ENCODE assay signal across 19 cellular contexts in the genomic region with DNA sequence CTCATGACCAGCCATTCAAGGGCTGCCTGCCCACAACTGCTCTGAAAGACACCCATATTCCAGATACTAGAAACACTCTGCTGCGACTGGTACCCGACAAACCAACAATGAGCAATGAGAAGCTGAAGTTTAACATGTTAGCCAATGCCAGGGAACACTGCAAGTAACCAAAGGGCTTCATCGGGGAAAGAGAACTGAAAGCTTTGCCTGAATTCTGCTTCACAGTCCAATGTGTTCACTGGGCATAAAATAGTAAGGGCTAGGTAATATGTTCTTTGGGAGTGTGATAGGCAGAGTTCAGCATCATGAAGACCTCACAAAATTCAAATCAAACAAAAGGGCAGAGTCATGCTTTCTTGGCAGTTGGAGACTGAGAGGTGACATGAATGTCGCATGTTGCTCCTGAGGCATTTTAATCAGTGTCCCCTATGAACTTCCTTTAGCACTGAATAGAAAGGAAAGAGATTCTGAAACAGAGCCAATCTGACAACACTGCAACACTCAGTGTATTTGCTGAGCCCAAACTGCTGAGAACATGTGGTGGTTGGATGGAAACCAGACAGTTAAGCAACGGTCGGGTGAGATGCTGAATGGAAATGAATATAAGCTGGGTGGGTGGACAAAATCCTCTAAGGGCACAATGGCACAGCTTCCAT.
A peak's percentile ranks its signal among the peaks of the same experiment; 100 is the strongest.
DNase-seq lines count a peak whose midpoint lies in the region; ATAC-seq and TF ChIP-seq lines count a peak whose summit lies in the region.
"Had no signal": no experiment of that assay in that cellular context is flagged by ENCODE, and none has a peak within 500 bp of the region (broad histone marks: within the 10 kb centered on the region; RNA-seq: fewer than 3 reads in every experiment).

No MANE protein-coding gene starts in this region.

- H3K27me3 Mint-ChIP-seq in nephron (ENCODE audit: low read depth), result no peaks in the 10 kb centered on the region
- H3K27me3 Mint-ChIP-seq in natural killer cell treated with Interleukin-12 subunit alpha and Interleukin-12 subunit beta and Interleukin-15 and Interleukin-18, amount 100 ng/mL, for 72 hours, result peaks cover 0 to 14% of the 10 kb centered on the region in 2 donors

- intact Hi-C loops in breast epithelium (cut with DNase I; ENCODE audit: low total_unique reads), result no loop called here

- no peaks in the 10 kb centered on the region for H3K27me3 ChIP-seq in breast epithelium
- H3K27me3 ChIP-seq: ovary had no signal

- peak overlapping the region; percentile 76 for H3K27ac ChIP-seq in C4-2B
- no peak overlapping the region for H3K27ac ChIP-seq in breast epithelium
- H3K27ac ChIP-seq: ovary had no signal

- peaks cover 63% of the 10 kb centered on the region for H3K4me1 Mint-ChIP-seq in nephron
- H3K4me1 Mint-ChIP-seq in natural killer cell treated with Interleukin-12 subunit alpha and Interleukin-12 subunit beta and Interleukin-15 and Interleukin-18, amount 100 ng/mL, for 72 hours (ENCODE audit: low read depth in 2 of 2), result peaks cover 4 to 5% of the 10 kb centered on the region in 2 donors

- no peak for ATAC-seq in GM21367 (IDR thresholded peaks at IDR 0.05; ENCODE audit: unreplicated experiment)
- no peak for ATAC-seq in natural killer cell treated with Interleukin-12 subunit alpha and Interleukin-12 subunit beta and Interleukin-15 and Interleukin-18, amount 100 ng/mL, for 72 hours
- ATAC-seq in HG03460 (IDR thresholded peaks at IDR 0.05; ENCODE audit: unreplicated experiment), result no peak
- ATAC-seq: stimulated activated naive CD8-positive, alpha-beta T cell treated with anti-CD3 and anti-CD28 coated beads, Interleukin-15, Interleukin-2, amounts not matched to agents 100 U/mL and 50 U/mL, for 24 hours had no signal

- H3K9me3 Mint-ChIP-seq in nephron, result no peaks in the 10 kb centered on the region
- no peaks in the 10 kb centered on the region for H3K9me3 Mint-ChIP-seq in natural killer cell treated with Interleukin-12 subunit alpha and Interleukin-12 subunit beta and Interleukin-15 and Interleukin-18, amount 100 ng/mL, for 72 hours

- H3K4me3 Mint-ChIP-seq in nephron, result no peak overlapping the region
- H3K4me3 Mint-ChIP-seq in natural killer cell treated with Interleukin-12 subunit alpha and Interleukin-12 subunit beta and Interleukin-15 and Interleukin-18, amount 100 ng/mL, for 72 hours, result no peak overlapping the region

- H3K36me3 Mint-ChIP-seq in nephron (ENCODE audit: low read depth), result peaks cover 21% of the 10 kb centered on the region
- no peaks in the 10 kb centered on the region for H3K36me3 Mint-ChIP-seq in natural killer cell treated with Interleukin-12 subunit alpha and Interleukin-12 subunit beta and Interleukin-15 and Interleukin-18, amount 100 ng/mL, for 72 hours

- H3K9me3 ChIP-seq in breast epithelium, result no peaks in the 10 kb centered on the region
- H3K9me3 ChIP-seq: Caco-2, HAP-1, ovary, SK-N-SH had no signal

- no peaks in the 10 kb centered on the region for H3K4me1 ChIP-seq in breast epithelium
- H3K4me1 ChIP-seq: Caco-2, HAP-1 had no signal

- no peaks in the 10 kb centered on the region for H3K36me3 ChIP-seq in breast epithelium
- H3K36me3 ChIP-seq: HAP-1, ovary had no signal

- no peak overlapping the region for H3K4me3 ChIP-seq in breast epithelium
- H3K4me3 ChIP-seq: HAP-1, ovary had no signal

- peak overlapping the region; percentile 59 to 81 (median 79) for H3K27ac Mint-ChIP-seq in nephron
- no peak overlapping the region for H3K27ac Mint-ChIP-seq in natural killer cell treated with Interleukin-12 subunit alpha and Interleukin-12 subunit beta and Interleukin-15 and Interleukin-18, amount 100 ng/mL, for 72 hours

- TF ChIP-seq POLR2A in breast epithelium (IDR thresholded peaks at IDR 0.05), result no peak

- DNase-seq in MV-4-11 (lab: John Stamatoyannopoulos, UW) (peak; percentile 41), fibroblast of gingiva (ENCODE audit: low read depth) (peak; percentile 58), breast epithelium (ENCODE audit: low spot score in 2 of 2) (no peak)
- DNase-seq in natural killer cell treated with Interleukin-12 subunit alpha and Interleukin-12 subunit beta and Interleukin-15 and Interleukin-18, amount 100 ng/mL, for 72 hours (ENCODE audit: low spot score), result no peak
- DNase-seq: activated CD4-positive, alpha-beta T cell treated with anti-CD3 and anti-CD28 coated beads for 48 hours; activated effector memory CD4-positive, alpha-beta T cell treated with Interleukin-2 at 50 U/mL for 16 hours; Caco-2; central memory CD4-positive, alpha-beta T cell; NCI-H1694; NCI-H82; ovary; SK-N-SH; stimulated activated CD4-positive, alpha-beta T cell treated with anti-CD3 and anti-CD28 coated beads, Interleukin-2, amount 100 ng/mL, for 24 hours; stimulated activated naive CD8-positive, alpha-beta T cell treated with anti-CD3 and anti-CD28 coated beads, Interleukin-15, Interleukin-2, amounts not matched to agents 100 U/mL and 50 U/mL, for 24 hours had no signal

- TF ChIP-seq CTCF in C4-2B (conservative IDR thresholded peaks at IDR 0.05) (no peak), nephron (IDR thresholded peaks at IDR 0.05; ENCODE audit: unreplicated experiment in 3 of 3) (no peak), breast epithelium (IDR thresholded peaks at IDR 0.05) (no peak)

Comparison
In these comparisons a context has a peak if more than half of its experiments do, and no peak if none do; other contexts are left out.
1. DNase-seq: peak in MV-4-11 (single experiment) and fibroblast of gingiva (single experiment); none in natural killer cell treated with Interleukin-12 subunit alpha and Interleukin-12 subunit beta and Interleukin-15 and Interleukin-18, amount 100 ng/mL, for 72 hours (single experiment) and breast epithelium (0 of 2).
2. H3K27ac Mint-ChIP-seq: peak in nephron (3 of 3); none in natural killer cell treated with Interleukin-12 subunit alpha and Interleukin-12 subunit beta and Interleukin-15 and Interleukin-18, amount 100 ng/mL, for 72 hours (0 of 2).